19 cellular contexts compared by ENCODE assay signal in the genomic region with DNA sequence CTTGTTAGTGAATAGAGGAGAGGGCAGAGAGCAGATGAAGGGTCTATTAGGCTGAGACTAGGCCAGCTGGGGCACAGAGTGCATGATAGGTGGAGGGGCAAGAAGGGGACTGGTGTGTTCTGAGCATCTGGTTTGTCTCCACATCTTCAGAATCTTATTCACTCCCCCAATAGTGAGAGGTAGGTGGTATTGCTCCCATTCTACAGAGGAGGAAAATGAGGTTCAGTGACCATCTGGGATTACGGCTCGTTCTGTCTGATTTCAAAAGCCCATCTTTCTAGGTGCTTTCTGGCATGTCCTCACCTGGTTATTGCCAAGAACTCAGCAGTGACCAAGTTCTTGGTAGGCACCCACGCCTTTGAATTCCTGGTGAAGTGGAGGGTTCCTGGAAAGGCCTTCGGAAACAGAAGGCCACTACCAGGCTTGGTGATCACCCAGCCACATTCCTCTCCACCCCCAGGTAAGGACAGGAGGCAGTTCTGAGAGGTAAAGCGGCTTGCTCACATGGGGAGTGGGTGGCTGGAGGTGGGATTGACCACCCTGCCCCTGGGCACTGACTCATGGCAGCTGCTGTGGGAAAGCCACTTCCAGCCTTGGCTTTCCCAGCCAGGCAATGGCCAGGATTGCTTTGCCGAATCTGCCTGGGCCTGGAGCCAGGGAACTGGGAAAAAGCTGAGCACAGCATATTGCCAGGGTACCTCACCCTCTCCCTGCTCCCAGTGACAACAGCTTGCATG.
"Had no signal": no experiment of that assay in that cellular context is flagged by ENCODE, and none has a peak within 500 bp of the region (broad histone marks: within the 10 kb centered on the region; RNA-seq: fewer than 3 reads in every experiment).

No MANE protein-coding gene starts in this region.

- H3K4me1 ChIP-seq: colonic mucosa had no signal

- H3K4me3 ChIP-seq: body of pancreas, colonic mucosa, tibial nerve had no signal

- H3K9me3 ChIP-seq: colonic mucosa had no signal

- H3K36me3 ChIP-seq: colonic mucosa, tibial nerve had no signal

- H3K27ac ChIP-seq: body of pancreas, colonic mucosa, tibial nerve had no signal

- DNase-seq: activated B cell treated with CpG ODN at 0.5 μM for 24 hours; activated CD4-positive, alpha-beta T cell treated with anti-CD3 and anti-CD28 coated beads for 48 hours; activated CD8-positive, alpha-beta T cell treated with anti-CD3 and anti-CD28 coated beads for 36 hours; activated effector memory CD4-positive, alpha-beta T cell treated with anti-CD3 and anti-CD28 coated beads, Interleukin-2, amount 50 U/mL, for 16 hours; activated T-cell treated with anti-CD3 and anti-CD28 coated beads, Interleukin-2, amount 50 U/mL, for 48 hours; amniotic stem cell; body of pancreas; central memory CD4-positive, alpha-beta T cell; colonic mucosa; foreskin melanocyte; nucleus accumbens; posterior cingulate gyrus; retina; stimulated activated CD4-positive, alpha-beta T cell treated with anti-CD3 and anti-CD28 coated beads, Interleukin-4, amount 100 ng/mL, for 24 hours; stimulated activated naive CD4-positive, alpha-beta T cell; T-helper 2 cell had no signal

- ATAC-seq: activated CD8-positive, alpha-beta T cell treated with anti-CD3 and anti-CD28 coated beads for 36 hours; activated naive CD4-positive, alpha-beta T cell treated with anti-CD3 and anti-CD28 coated beads, Interleukin-2, amount 50 U/mL, for 72 hours; body of pancreas; natural killer cell treated with Interleukin-12 subunit alpha and Interleukin-12 subunit beta and Interleukin-15 and Interleukin-18, amount 100 ng/mL, for 72 hours had no signal
